In genomic region chr11:59556883-59557205, GRCh38 we compare ENCODE assay signal across 8 cellular contexts. TPM values are rescaled to one million over a fixed set of nuclear protein-coding genes. Genes with fewer than 3 reads are reported as not detected.
DNase-seq lines count a peak whose midpoint lies in the region; ATAC-seq, FAIRE-seq and TF ChIP-seq lines count a peak whose summit lies in the region.

No MANE protein-coding gene starts in this region.

- peaks cover 23% of the 10 kb centered on the region for H3K27me3 Mint-ChIP-seq in activated CD4-positive, alpha-beta T cell treated with anti-CD3 and anti-CD28 coated beads, Interleukin-2, amount 10 ng/mL, durations not matched to agents 7 days and 5 days

- no peaks in the 10 kb centered on the region for H3K9me3 ChIP-seq in left lung
- H3K9me3 ChIP-seq in small intestine (ENCODE audit: control insufficient read depth, low read depth) = no peaks in the 10 kb centered on the region

- ATAC-seq in activated naive CD4-positive, alpha-beta T cell treated with anti-CD3 and anti-CD28 coated beads, Interleukin-2, amount 50 U/mL, for 72 hours = peak; percentile 26 to 35
- ATAC-seq in left lung = no peak

- CTCF ChIA-PET in activated CD4-positive, alpha-beta T cell treated with anti-CD3 and anti-CD28 coated beads, Interleukin-2, amount 10 ng/mL, durations not matched to agents 7 days and 5 days (lab: Charles Lee) = interaction anchor here (1.0 to 2.7 kb wide), 2 partner anchors 9 to 112 kb away, joined by 4 to 9 read pairs; partner anchors contain the start of gene PATL1

- peak overlapping the region in 1 of 2 donors; percentile 37 for H3K4me3 ChIP-seq in left lung
- no peak overlapping the region for H3K4me3 ChIP-seq in small intestine (ENCODE audit: low read depth in 1 of 2, low read length in 2 of 2)

- peak overlapping the region; percentile 70 for H3K27ac Mint-ChIP-seq in activated CD4-positive, alpha-beta T cell treated with anti-CD3 and anti-CD28 coated beads, Interleukin-2, amount 10 ng/mL, durations not matched to agents 7 days and 5 days
- H3K27ac Mint-ChIP-seq in activated naive CD4-positive, alpha-beta T cell treated with anti-CD3 and anti-CD28 coated beads, Interleukin-2, amount 50 U/mL, for 72 hours = peak overlapping the region; percentile 87 to 97

- intact Hi-C loops in left lung (cut with DNase I) = no loop called here

- peak overlapping the region; percentile 57 to 60 for H3K27ac ChIP-seq in left lung
- peak overlapping the region in 1 of 2 donors; percentile 32 for H3K27ac ChIP-seq in small intestine (ENCODE audit: low read depth in 1 of 2, low read length in 1 of 2)

- H3K27me3 ChIP-seq in left lung (peaks cover 0 to 25% of the 10 kb centered on the region in 2 donors), small intestine (ENCODE audit: control insufficient read depth in 2 of 2, insufficient read depth in 2 of 2, low read length in 2 of 2) (no peaks in the 10 kb centered on the region)

- no peak for TF ChIP-seq CTCF in left lung (IDR thresholded peaks at IDR 0.05)

- H3K4me1 Mint-ChIP-seq in activated CD4-positive, alpha-beta T cell treated with anti-CD3 and anti-CD28 coated beads, Interleukin-2, amount 10 ng/mL, durations not matched to agents 7 days and 5 days = peaks cover 63% of the 10 kb centered on the region

- no peak for DNase-seq in activated CD4-positive, alpha-beta T cell treated with anti-CD3 and anti-CD28 coated beads, Interleukin-2, amount 10 ng/mL, durations not matched to agents 7 days and 5 days
- DNase-seq in activated CD4-positive, alpha-beta T cell treated with anti-CD3 and anti-CD28 coated beads, Interleukin-2, amount 50 U/mL, for 48 hours = no peak
- DNase-seq in M059J (ENCODE audit: low read depth) (peak; percentile 68), left lung (no peak), pons (ENCODE audit: low spot score) (no peak), small intestine (no peak)
- peak in 1 of 2 donors; percentile 30 for DNase-seq in activated naive CD4-positive, alpha-beta T cell treated with anti-CD3 and anti-CD28 coated beads, Interleukin-2, amount 50 U/mL, for 72 hours (ENCODE audit: low spot score in 2 of 2)
- DNase-seq in stimulated activated CD4-positive, alpha-beta T cell treated with anti-CD3 and anti-CD28 coated beads, Interleukin-4, amount 100 ng/mL, for 24 hours = no peak

- no peak for FAIRE-seq in small intestine (lab: Jason Lieb, UNC)

- H3K4me3 Mint-ChIP-seq in activated CD4-positive, alpha-beta T cell treated with anti-CD3 and anti-CD28 coated beads, Interleukin-2, amount 10 ng/mL, durations not matched to agents 7 days and 5 days = peak overlapping the region; percentile 67

- no peaks in the 10 kb centered on the region for H3K36me3 Mint-ChIP-seq in activated CD4-positive, alpha-beta T cell treated with anti-CD3 and anti-CD28 coated beads, Interleukin-2, amount 10 ng/mL, durations not matched to agents 7 days and 5 days (ENCODE audit: low read depth)
- H3K36me3 Mint-ChIP-seq in activated naive CD4-positive, alpha-beta T cell treated with anti-CD3 and anti-CD28 coated beads, Interleukin-2, amount 50 U/mL, for 72 hours = peaks cover 0 to 4% of the 10 kb centered on the region in 2 donors

- H3K36me3 ChIP-seq in left lung (no peaks in the 10 kb centered on the region), small intestine (ENCODE audit: control insufficient read depth in 2 of 2, insufficient read depth in 2 of 2, low read length in 2 of 2) (no peaks in the 10 kb centered on the region)

- H3K9me3 Mint-ChIP-seq in activated CD4-positive, alpha-beta T cell treated with anti-CD3 and anti-CD28 coated beads, Interleukin-2, amount 10 ng/mL, durations not matched to agents 7 days and 5 days = no peaks in the 10 kb centered on the region
- H3K9me3 Mint-ChIP-seq in activated naive CD4-positive, alpha-beta T cell treated with anti-CD3 and anti-CD28 coated beads, Interleukin-2, amount 50 U/mL, for 72 hours = peaks cover 0 to 4% of the 10 kb centered on the region in 2 donors

- H3K4me1 ChIP-seq in left lung = peaks cover 0 to 44% of the 10 kb centered on the region in 2 donors
- no peaks in the 10 kb centered on the region for H3K4me1 ChIP-seq in small intestine (ENCODE audit: control insufficient read depth in 2 of 2, insufficient read depth in 1 of 2, low read depth in 1 of 2, low read length in 1 of 2)

- POLR2A ChIA-PET in activated CD4-positive, alpha-beta T cell treated with anti-CD3 and anti-CD28 coated beads, Interleukin-2, amount 10 ng/mL, durations not matched to agents 7 days and 5 days (lab: Charles Lee) = interaction anchor here (0.8 kb wide), 1 partner anchor 9 kb away, joined by 4 read pairs; no protein-coding TSS in a partner anchor

- WGBS in small intestine, 3 donors = 26 to 56% (median 43%) methylated on average over 11 of the region's 11 CpGs

RNA-seq across cellular contexts. Expression of gene OR4D9, which starts 45.5 kb away (rescaled TPM):
- total RNA-seq in activated CD4-positive, alpha-beta T cell treated with anti-CD3 and anti-CD28 coated beads, Interleukin-2, amount 10 ng/mL, durations not matched to agents 7 days and 5 days = not detected
- total RNA-seq in M059J (2014; rRNA removed; shearing (Covaris generic)) = not detected in 2 replicates
- total RNA-seq in activated naive CD4-positive, alpha-beta T cell treated with anti-CD3 and anti-CD28 coated beads, Interleukin-2, amount 50 U/mL, for 72 hours = not detected
- total RNA-seq in left lung = not detected
- not detected for polyA plus RNA-seq in small intestine

RNA-seq across cellular contexts. Expression of gene OR4D11, which starts 53.5 kb away (rescaled TPM):
- not detected for total RNA-seq in activated CD4-positive, alpha-beta T cell treated with anti-CD3 and anti-CD28 coated beads, Interleukin-2, amount 10 ng/mL, durations not matched to agents 7 days and 5 days
- not detected in 2 replicates for total RNA-seq in M059J (2014; rRNA removed; shearing (Covaris generic))
- total RNA-seq in activated naive CD4-positive, alpha-beta T cell treated with anti-CD3 and anti-CD28 coated beads, Interleukin-2, amount 50 U/mL, for 72 hours = not detected
- total RNA-seq in left lung = not detected
- polyA plus RNA-seq in small intestine = not detected

RNA-seq across cellular contexts. Expression of gene OSBP, which starts 58.7 kb away (rescaled TPM):
- total RNA-seq in activated CD4-positive, alpha-beta T cell treated with anti-CD3 and anti-CD28 coated beads, Interleukin-2, amount 10 ng/mL, durations not matched to agents 7 days and 5 days = 10 to 100 TPM; 36.4 to 43.6 TPM
- 31.2 and 41.9 TPM in 2 replicates for total RNA-seq in M059J (2014; rRNA removed; shearing (Covaris generic))
- 10 to 100 TPM; 40.1 to 50.9 TPM for total RNA-seq in activated naive CD4-positive, alpha-beta T cell treated with anti-CD3 and anti-CD28 coated beads, Interleukin-2, amount 50 U/mL, for 72 hours
- total RNA-seq in left lung = 10 to 100 TPM; 39.4 to 40.8 TPM
- polyA plus RNA-seq in small intestine = 10 to 100 TPM; 22.2 to 27.3 (median 25.9) TPM
